Comparison of ENCODE assay signal across 14 cellular contexts in genomic region chr9:79682076-79682736, GRCh38.
DNase-seq lines count a peak whose midpoint lies in the region; ATAC-seq and TF ChIP-seq lines count a peak whose summit lies in the region.
"Had no signal": no experiment of that assay in that cellular context is flagged by ENCODE, and none has a peak within 500 bp of the region (broad histone marks: within the 10 kb centered on the region; RNA-seq: fewer than 3 reads in every experiment).

No MANE protein-coding gene starts in this region.

- H3K36me3 ChIP-seq in SJCRH30 (peaks cover 18% of the 10 kb centered on the region), gastrocnemius medialis (no peaks in the 10 kb centered on the region), prostate gland (no peaks in the 10 kb centered on the region)
- H3K36me3 ChIP-seq: colonic mucosa had no signal

- no peak for TF ChIP-seq CTCF in gastrocnemius medialis (IDR thresholded peaks at IDR 0.05 in 4 of 5, conservative IDR thresholded peaks at IDR 0.05 in 1 of 5)
- no peak for TF ChIP-seq CTCF in prostate gland (IDR thresholded peaks at IDR 0.05)

- TF ChIP-seq POLR2A in gastrocnemius medialis (IDR thresholded peaks at IDR 0.05): no peak
- no peak for TF ChIP-seq POLR2A in prostate gland (IDR thresholded peaks at IDR 0.05)

- H3K4me1 ChIP-seq in SJCRH30 (peaks cover 19% of the 10 kb centered on the region), gastrocnemius medialis (peaks cover 48 to 54% of the 10 kb centered on the region in 2 donors), prostate gland (replicated peaks) (no peaks in the 10 kb centered on the region)
- H3K4me1 ChIP-seq: colonic mucosa had no signal

- in situ Hi-C loops in gastrocnemius medialis (cut with MboI; ENCODE audit: low sequenced_read_pairs in 4 of 4): no loop called here

- ATAC-seq in gastrocnemius medialis: peak; percentile 43 to 57
- ATAC-seq in HG02885 (IDR thresholded peaks at IDR 0.05; ENCODE audit: poor library complexity, unreplicated experiment): no peak
- ATAC-seq: activated CD8-positive, alpha-beta memory T cell treated with anti-CD3 and anti-CD28 coated beads, Interleukin-2, amount 10 ng/mL, durations not matched to agents 7 days and 5 days had no signal

- DNase-seq in HCEC 1CT (peak; percentile 29), SJCRH30 (peak; percentile 38 to 66), glomerular endothelial cell (ENCODE audit: extremely low read depth, low read depth, low spot score) (peak; percentile 51), gastrocnemius medialis (no peak), prostate gland (ENCODE audit: low spot score) (no peak), NCI-H510A (lab: John Stamatoyannopoulos, UW) (no peak)
- DNase-seq in NK-92 treated with Interleukin-12 subunit alpha and Interleukin-12 subunit beta, amount 100 ng/mL, for 24 hours (lab: John Stamatoyannopoulos, UW): no peak
- DNase-seq: activated CD8-positive, alpha-beta memory T cell treated with anti-CD3 and anti-CD28 coated beads, Interleukin-2, amount 10 ng/mL, durations not matched to agents 7 days and 5 days; activated naive CD4-positive, alpha-beta T cell treated with anti-CD3 and anti-CD28 coated beads, Interleukin-2, amount 50 U/mL, for 16 hours; colonic mucosa; esophagus squamous epithelium; immature natural killer cell; NCI-H2107 had no signal

- H3K9me3 ChIP-seq in SJCRH30 (replicated peaks) (no peaks in the 10 kb centered on the region), gastrocnemius medialis (no peaks in the 10 kb centered on the region), prostate gland (no peaks in the 10 kb centered on the region)
- H3K9me3 ChIP-seq: colonic mucosa, esophagus squamous epithelium had no signal

- intact Hi-C loops in gastrocnemius medialis (cut with DNase I; ENCODE audit: low total_unique reads): loop anchor here (5.0 kb wide), 1 partner anchor 40 kb away; no protein-coding TSS in a partner anchor
- intact Hi-C loops in prostate gland (cut with DNase I): no loop called here

- WGBS in prostate gland: 61% methylated on average over 4 of the region's 4 CpGs

- H3K27me3 ChIP-seq in SJCRH30: no peaks in the 10 kb centered on the region
- H3K27me3 ChIP-seq in gastrocnemius medialis: no peaks in the 10 kb centered on the region
- no peaks in the 10 kb centered on the region for H3K27me3 ChIP-seq in prostate gland (replicated peaks; ENCODE audit: insufficient read depth)
- H3K27me3 ChIP-seq: colonic mucosa, esophagus squamous epithelium had no signal

- H3K27ac ChIP-seq in SJCRH30 (0 out of 2 replicates have a peak overlapping the region, but pooled peaks have one; percentile 1), gastrocnemius medialis (peak overlapping the region in 2 of 4 donors; percentile 44 to 71), prostate gland (no peak overlapping the region)
- H3K27ac ChIP-seq: colonic mucosa, esophagus squamous epithelium had no signal

- H3K4me3 ChIP-seq in SJCRH30 (no peak overlapping the region), gastrocnemius medialis (no peak overlapping the region), prostate gland (no peak overlapping the region)
- H3K4me3 ChIP-seq: colonic mucosa, esophagus squamous epithelium had no signal

Comparison
In these comparisons a context has a peak if more than half of its experiments do, and no peak if none do; other contexts are left out.
1. DNase-seq: peak in HCEC 1CT (single experiment), SJCRH30 (2 of 2) and glomerular endothelial cell (single experiment); none in gastrocnemius medialis (0 of 2), NK-92 treated with Interleukin-12 subunit alpha and Interleukin-12 subunit beta, amount 100 ng/mL, for 24 hours (single experiment), prostate gland (single experiment) and NCI-H510A (single experiment).